27 cellular contexts compared by ENCODE assay signal in genomic region chr12:52350786-52351185, GRCh38. TPM values are rescaled to one million over a fixed set of nuclear protein-coding genes. Genes with fewer than 3 reads are reported as not detected.
"Had no signal": no experiment of that assay in that cellular context is flagged by ENCODE, and none has a peak within 500 bp of the region (broad histone marks: within the 10 kb centered on the region; RNA-seq: fewer than 3 reads in every experiment).

No MANE protein-coding gene starts in this region.

- ATAC-seq: gastroesophageal sphincter; left colon; stimulated activated naive B cell treated with anti-CD40 and anti-IgM and Interleukin-4, amounts not matched to agents 10 μg/mL and 1 μg/mL and 100 μg/mL, for 72 hours; stimulated activated naive CD8-positive, alpha-beta T cell treated with anti-CD3 and anti-CD28 coated beads, Interleukin-15, amount 100 ng/mL, for 72 hours had no signal

- H3K9me3 Mint-ChIP-seq: central memory CD8-positive, alpha-beta T cell; dendritic cell treated with granulocyte-macrophage colony-stimulating factor and Interleukin-4, amounts not matched to agents 40 ng/mL and 50 ng/mL, for 4 days; effector memory CD8-positive, alpha-beta T cell; mesothelial cell of epicardium; nephron progenitor cell; stimulated activated naive B cell treated with anti-CD40 and anti-IgM and Interleukin-4, amounts not matched to agents 10 μg/mL and 1 μg/mL and 100 μg/mL, for 72 hours; stimulated activated naive CD8-positive, alpha-beta T cell treated with anti-CD3 and anti-CD28 coated beads, Interleukin-15, amount 100 ng/mL, for 72 hours had no signal

- H3K4me3 Mint-ChIP-seq: central memory CD8-positive, alpha-beta T cell; dendritic cell treated with granulocyte-macrophage colony-stimulating factor and Interleukin-4, amounts not matched to agents 40 ng/mL and 50 ng/mL, for 4 days; mesothelial cell of epicardium; nephron progenitor cell; stimulated activated naive B cell treated with anti-CD40 and anti-IgM and Interleukin-4, amounts not matched to agents 10 μg/mL and 1 μg/mL and 100 μg/mL, for 72 hours; stimulated activated naive CD8-positive, alpha-beta T cell treated with anti-CD3 and anti-CD28 coated beads, Interleukin-15, amount 100 ng/mL, for 72 hours had no signal

- H3K4me3 ChIP-seq: esophagus squamous epithelium, gastroesophageal sphincter, ovary, right atrium auricular region, sigmoid colon, skin epidermis, thoracic aorta had no signal

- H3K9me3 ChIP-seq: esophagus squamous epithelium, gastroesophageal sphincter, neutrophil, ovary, right atrium auricular region, sigmoid colon, thoracic aorta had no signal

- H3K27ac ChIP-seq: esophagus squamous epithelium, gastroesophageal sphincter, neutrophil, ovary, right atrium auricular region, sigmoid colon, thoracic aorta had no signal

- H3K27me3 ChIP-seq: ovary, right atrium auricular region, sigmoid colon had no signal

- H3K36me3 Mint-ChIP-seq: mesothelial cell of epicardium; stimulated activated naive B cell treated with anti-CD40 and anti-IgM and Interleukin-4, amounts not matched to agents 10 μg/mL and 1 μg/mL and 100 μg/mL, for 72 hours had no signal

- DNase-seq: effector memory CD8-positive, alpha-beta T cell; esophagus squamous epithelium; foreskin fibroblast; glutamatergic neuron; left colon; mammary epithelial cell; nephron progenitor cell; ovary; sigmoid colon; stimulated activated CD4-positive, alpha-beta T cell treated with anti-CD3 and anti-CD28 coated beads, Interleukin-2, amount 100 ng/mL, for 24 hours; stimulated activated CD4-positive, alpha-beta T cell treated with anti-CD3 and anti-CD28 coated beads, Interleukin-4, amount 100 ng/mL, for 4 hours; stimulated activated naive B cell treated with anti-CD40 and anti-IgM and Interleukin-4, amounts not matched to agents 10 μg/mL and 1 μg/mL and 100 μg/mL, for 72 hours; trophoblast cell had no signal

- H3K27ac Mint-ChIP-seq: dendritic cell treated with granulocyte-macrophage colony-stimulating factor and Interleukin-4, amounts not matched to agents 40 ng/mL and 50 ng/mL, for 4 days; mesothelial cell of epicardium; nephron progenitor cell; stimulated activated naive B cell treated with anti-CD40 and anti-IgM and Interleukin-4, amounts not matched to agents 10 μg/mL and 1 μg/mL and 100 μg/mL, for 72 hours had no signal

- H3K36me3 ChIP-seq: esophagus squamous epithelium, gastroesophageal sphincter, neutrophil, ovary, right atrium auricular region, sigmoid colon, thoracic aorta had no signal

RNA-seq across cellular contexts. Expression of gene KRT85, which starts 16.5 kb away (rescaled TPM):
- total RNA-seq: epithelial cell of proximal tubule, esophagus squamous epithelium, gastroesophageal sphincter, kidney epithelial cell, left colon, mammary epithelial cell, mesothelial cell of epicardium, mucosa of gallbladder, myocyte, ovary, posterior vena cava, right atrium auricular region, sigmoid colon, thoracic aorta had no signal
- polyA plus RNA-seq: mammary epithelial cell, ovary, sigmoid colon had no signal

RNA-seq across cellular contexts. Expression of gene KRT83, which starts 29.6 kb away (rescaled TPM):
- total RNA-seq: epithelial cell of proximal tubule, esophagus squamous epithelium, gastroesophageal sphincter, kidney epithelial cell, left colon, mesothelial cell of epicardium, mucosa of gallbladder, myocyte, ovary, posterior vena cava, right atrium auricular region, sigmoid colon, thoracic aorta had no signal
- polyA plus RNA-seq: ovary, sigmoid colon had no signal

RNA-seq across cellular contexts. Expression of gene KRT84, which starts 34.7 kb away (rescaled TPM):
- total RNA-seq: epithelial cell of proximal tubule, gastroesophageal sphincter, kidney epithelial cell, left colon, mesothelial cell of epicardium, mucosa of gallbladder, myocyte, ovary, posterior vena cava, sigmoid colon, thoracic aorta had no signal
- polyA plus RNA-seq: ovary, sigmoid colon had no signal

RNA-seq across cellular contexts. Expression of gene KRT82, which starts 55.3 kb away (rescaled TPM):
- total RNA-seq: epithelial cell of proximal tubule, esophagus squamous epithelium, gastroesophageal sphincter, kidney epithelial cell, left colon, mammary epithelial cell, mesothelial cell of epicardium, mucosa of gallbladder, myocyte, ovary, posterior vena cava, right atrium auricular region, sigmoid colon, thoracic aorta had no signal
- polyA plus RNA-seq: ovary had no signal

RNA-seq across cellular contexts. Expression of gene KRT81, which starts 59.5 kb away (rescaled TPM):
- total RNA-seq: esophagus squamous epithelium, left colon, posterior vena cava, right atrium auricular region had no signal
- polyA plus RNA-seq: ovary had no signal
